Comparison of ENCODE assay signal across 10 cellular contexts in genomic region chr17:83200746-83201145, GRCh38.
DNase-seq lines count a peak whose midpoint lies in the region; ATAC-seq and TF ChIP-seq lines count a peak whose summit lies in the region.
"Had no signal": no experiment of that assay in that cellular context is flagged by ENCODE, and none has a peak within 500 bp of the region (broad histone marks: within the 10 kb centered on the region; RNA-seq: fewer than 3 reads in every experiment).

No MANE protein-coding gene starts in this region.

- peak overlapping the region; percentile 9 to 47 for H3K9ac ChIP-seq in duodenal mucosa (ENCODE audit: low read depth in 1 of 2, low read length in 2 of 2)

- H3K9me3 ChIP-seq in duodenal mucosa (ENCODE audit: control insufficient read depth in 1 of 2, low read length in 2 of 2) (no peaks in the 10 kb centered on the region), upper lobe of right lung (no peaks in the 10 kb centered on the region)

- no peak for ATAC-seq in activated naive CD4-positive, alpha-beta T cell treated with anti-CD3 and anti-CD28 coated beads, Interleukin-2, amount 50 U/mL, for 72 hours
- ATAC-seq in natural killer cell (no peak), upper lobe of right lung (no peak), GM18498 (IDR thresholded peaks at IDR 0.05; ENCODE audit: unreplicated experiment) (no peak)
- ATAC-seq: GM23338 had no signal

- H3K27ac Mint-ChIP-seq in activated naive CD4-positive, alpha-beta T cell treated with anti-CD3 and anti-CD28 coated beads, Interleukin-2, amount 50 U/mL, for 72 hours: peak overlapping the region in 1 of 2 donors; percentile 95
- peak overlapping the region; percentile 98 to 99 for H3K27ac Mint-ChIP-seq in natural killer cell
- H3K27ac Mint-ChIP-seq: GM23338 had no signal

- H3K4me3 ChIP-seq in duodenal mucosa (ENCODE audit: low read depth in 1 of 2, low read length in 2 of 2) (no peak overlapping the region), upper lobe of right lung (no peak overlapping the region)
- H3K4me3 ChIP-seq: GM23338 had no signal

- no peaks in the 10 kb centered on the region for H3K27me3 Mint-ChIP-seq in natural killer cell (ENCODE audit: low read depth in 2 of 2)

- H3K36me3 ChIP-seq in duodenal mucosa (ENCODE audit: control insufficient read depth in 1 of 2, insufficient read depth in 2 of 2, low read length in 2 of 2) (no peaks in the 10 kb centered on the region), upper lobe of right lung (no peaks in the 10 kb centered on the region)

- H3K4me3 Mint-ChIP-seq in natural killer cell: peak overlapping the region; percentile 94
- H3K4me3 Mint-ChIP-seq: GM23338 had no signal

- H3K4me1 Mint-ChIP-seq in natural killer cell: peaks cover 51 to 67% of the 10 kb centered on the region in 2 donors
- H3K4me1 Mint-ChIP-seq: GM23338 had no signal

- H3K27me3 ChIP-seq in duodenal mucosa (ENCODE audit: control insufficient read depth in 1 of 2, insufficient read depth in 2 of 2, low read length in 2 of 2) (no peaks in the 10 kb centered on the region), upper lobe of right lung (no peaks in the 10 kb centered on the region)

- H3K27ac ChIP-seq in duodenal mucosa (ENCODE audit: low read depth, low read length) (peak overlapping the region; percentile 60), upper lobe of right lung (peak overlapping the region; percentile 87)

- peak; percentile 9 for DNase-seq in activated naive CD4-positive, alpha-beta T cell treated with anti-CD3 and anti-CD28 coated beads, Interleukin-2, amount 50 U/mL, for 16 hours
- DNase-seq in activated naive CD4-positive, alpha-beta T cell treated with anti-CD3 and anti-CD28 coated beads, Interleukin-2, amount 50 U/mL, for 72 hours (ENCODE audit: low spot score in 2 of 2): no peak
- DNase-seq in natural killer cell (no peak), upper lobe of right lung (peak; percentile 40), GM20000 (ENCODE audit: low spot score) (no peak)
- no peak for DNase-seq in stimulated activated CD4-positive, alpha-beta T cell treated with anti-CD3 and anti-CD28 coated beads, Interleukin-4, amount 100 ng/mL, for 4 hours
- DNase-seq: NCI-H2029 treated with DMSO at 0.1 percent for 48 hours had no signal

- no peaks in the 10 kb centered on the region for H3K9me3 Mint-ChIP-seq in activated naive CD4-positive, alpha-beta T cell treated with anti-CD3 and anti-CD28 coated beads, Interleukin-2, amount 50 U/mL, for 72 hours
- H3K9me3 Mint-ChIP-seq in natural killer cell: no peaks in the 10 kb centered on the region

- intact Hi-C loops in natural killer cell (cut with micrococcal nuclease) (loop anchor here (1.0 kb wide), 1 partner anchor 116 kb away; no protein-coding TSS in a partner anchor), upper lobe of right lung (cut with DNase I) (no loop called here)

- TF ChIP-seq CTCF in natural killer cell (IDR thresholded peaks at IDR 0.05) (no peak), upper lobe of right lung (IDR thresholded peaks at IDR 0.05) (no peak), GM20000 (IDR thresholded peaks at IDR 0.05; ENCODE audit: extremely low read depth, missing control alignments) (no peak)

- H3K4me1 ChIP-seq in duodenal mucosa (ENCODE audit: control insufficient read depth in 1 of 2, insufficient read depth in 2 of 2, low read length in 2 of 2) (peaks cover 10 to 21% of the 10 kb centered on the region in 2 donors), upper lobe of right lung (peaks cover 40% of the 10 kb centered on the region)

- H3K36me3 Mint-ChIP-seq in activated naive CD4-positive, alpha-beta T cell treated with anti-CD3 and anti-CD28 coated beads, Interleukin-2, amount 50 U/mL, for 72 hours: no peaks in the 10 kb centered on the region
- no peaks in the 10 kb centered on the region for H3K36me3 Mint-ChIP-seq in natural killer cell

Comparison
In these comparisons a context has a peak if more than half of its experiments do, and no peak if none do; other contexts are left out.
1. DNase-seq: peak in activated naive CD4-positive, alpha-beta T cell treated with anti-CD3 and anti-CD28 coated beads, Interleukin-2, amount 50 U/mL, for 16 hours (single experiment) and upper lobe of right lung (single experiment); none in activated naive CD4-positive, alpha-beta T cell treated with anti-CD3 and anti-CD28 coated beads, Interleukin-2, amount 50 U/mL, for 72 hours (0 of 2), natural killer cell (single experiment), GM20000 (single experiment) and stimulated activated CD4-positive, alpha-beta T cell treated with anti-CD3 and anti-CD28 coated beads, Interleukin-4, amount 100 ng/mL, for 4 hours (0 of 2).